Comparison of ENCODE assay signal across 28 cellular contexts in genomic region chr6:126632271-126632670, GRCh38.
"Had no signal": no experiment of that assay in that cellular context is flagged by ENCODE, and none has a peak within 500 bp of the region (broad histone marks: within the 10 kb centered on the region; RNA-seq: fewer than 3 reads in every experiment).

No MANE protein-coding gene starts in this region.

- H3K4me1 ChIP-seq: adrenal gland, body of pancreas, heart right ventricle, neural progenitor cell, parathyroid adenoma, psoas muscle, spleen, suprapubic skin, tibial artery had no signal

- H3K4me3 ChIP-seq: adrenal gland, body of pancreas, cardiac muscle cell, coronary artery, dorsolateral prefrontal cortex, heart right ventricle, neural progenitor cell, psoas muscle, sigmoid colon, spleen, suprapubic skin, tibial artery had no signal

- H3K27me3 ChIP-seq: adrenal gland, body of pancreas, cardiac muscle cell, dorsolateral prefrontal cortex, heart right ventricle, neural progenitor cell, sigmoid colon, spleen, suprapubic skin, tibial artery had no signal

- H3K9me3 Mint-ChIP-seq: activated CD4-positive, alpha-beta memory T cell treated with anti-CD3 and anti-CD28 coated beads, Interleukin-2, amount 10 ng/mL, durations not matched to agents 7 days and 5 days; activated CD4-positive, alpha-beta T cell treated with anti-CD3 and anti-CD28 coated beads, Interleukin-2, amount 10 ng/mL, durations not matched to agents 24 days and 14 days; activated T-helper 2 cell treated with anti-CD3 and anti-CD28 coated beads, Interferon-gamma antibody, Interleukin-2, Interleukin-4, amounts not matched to agents 10 μg/mL and 5 μg/mL and 100 μg/mL, durations not matched to agents 14 hours and 24 hours and 36 hours; neural progenitor cell had no signal

- H3K4me3 Mint-ChIP-seq: activated CD4-positive, alpha-beta memory T cell treated with anti-CD3 and anti-CD28 coated beads, Interleukin-2, amount 10 ng/mL, durations not matched to agents 7 days and 5 days; activated CD4-positive, alpha-beta T cell treated with anti-CD3 and anti-CD28 coated beads, Interleukin-2, amount 10 ng/mL, durations not matched to agents 24 days and 14 days; activated naive CD8-positive, alpha-beta T cell; naive thymus-derived CD4-positive, alpha-beta T cell; neural progenitor cell had no signal

- H3K9me3 ChIP-seq: adrenal gland, body of pancreas, heart right ventricle, psoas muscle, sigmoid colon, spleen, suprapubic skin, tibial artery had no signal

- H3K36me3 Mint-ChIP-seq: activated naive CD8-positive, alpha-beta T cell; naive thymus-derived CD4-positive, alpha-beta T cell; neural progenitor cell had no signal

- H3K27me3 Mint-ChIP-seq: activated CD4-positive, alpha-beta memory T cell treated with anti-CD3 and anti-CD28 coated beads, Interleukin-2, amount 10 ng/mL, durations not matched to agents 7 days and 5 days; activated CD4-positive, alpha-beta T cell treated with anti-CD3 and anti-CD28 coated beads, Interleukin-2, amount 10 ng/mL, durations not matched to agents 24 days and 14 days; activated naive CD8-positive, alpha-beta T cell; naive thymus-derived CD4-positive, alpha-beta T cell had no signal

- DNase-seq: activated CD4-positive, alpha-beta memory T cell treated with anti-CD3 and anti-CD28 coated beads, Interleukin-2, amount 10 ng/mL, durations not matched to agents 7 days and 5 days; activated CD4-positive, alpha-beta T cell treated with anti-CD3 and anti-CD28 coated beads, Interleukin-2, amount 10 ng/mL, durations not matched to agents 24 days and 14 days; activated naive CD4-positive, alpha-beta T cell treated with Interleukin-2 at 50 U/mL for 16 hours; activated T-cell treated with anti-CD3 and anti-CD28 coated beads, Interleukin-2, amount 50 U/mL, for 48 hours; aorta; body of pancreas; dorsolateral prefrontal cortex; effector memory CD4-positive, alpha-beta T cell; foreskin melanocyte; heart right ventricle; kidney glomerular epithelial cell; left ventricle myocardium superior; midbrain; naive thymus-derived CD4-positive, alpha-beta T cell; occipital lobe; psoas muscle; sigmoid colon; spleen; stimulated activated naive CD4-positive, alpha-beta T cell; tibial artery had no signal

- H3K4me1 Mint-ChIP-seq: activated CD4-positive, alpha-beta memory T cell treated with anti-CD3 and anti-CD28 coated beads, Interleukin-2, amount 10 ng/mL, durations not matched to agents 7 days and 5 days; activated CD4-positive, alpha-beta T cell treated with anti-CD3 and anti-CD28 coated beads, Interleukin-2, amount 10 ng/mL, durations not matched to agents 24 days and 14 days; naive thymus-derived CD4-positive, alpha-beta T cell had no signal

- H3K9ac ChIP-seq: neural progenitor cell, parathyroid adenoma had no signal

- H3K27ac ChIP-seq: adrenal gland, body of pancreas, cardiac muscle cell, coronary artery, dorsolateral prefrontal cortex, heart right ventricle, neural progenitor cell, parathyroid adenoma, psoas muscle, sigmoid colon, suprapubic skin, tibial artery had no signal

- H3K36me3 ChIP-seq: adrenal gland, cardiac muscle cell, heart right ventricle, neural progenitor cell, sigmoid colon, spleen, suprapubic skin, tibial artery had no signal

- H3K27ac Mint-ChIP-seq: activated CD4-positive, alpha-beta memory T cell treated with anti-CD3 and anti-CD28 coated beads, Interleukin-2, amount 10 ng/mL, durations not matched to agents 7 days and 5 days; activated CD4-positive, alpha-beta T cell treated with anti-CD3 and anti-CD28 coated beads, Interleukin-2, amount 10 ng/mL, durations not matched to agents 24 days and 14 days; activated naive CD8-positive, alpha-beta T cell; activated T-helper 2 cell treated with anti-CD3 and anti-CD28 coated beads, Interferon-gamma antibody, Interleukin-2, Interleukin-4, amounts not matched to agents 10 μg/mL and 5 μg/mL and 100 μg/mL, durations not matched to agents 14 hours and 24 hours and 36 hours; naive thymus-derived CD4-positive, alpha-beta T cell; neural progenitor cell had no signal

- ATAC-seq: body of pancreas; heart right ventricle; left ventricle myocardium superior; naive thymus-derived CD4-positive, alpha-beta T cell; psoas muscle had no signal
